In the genomic region with DNA sequence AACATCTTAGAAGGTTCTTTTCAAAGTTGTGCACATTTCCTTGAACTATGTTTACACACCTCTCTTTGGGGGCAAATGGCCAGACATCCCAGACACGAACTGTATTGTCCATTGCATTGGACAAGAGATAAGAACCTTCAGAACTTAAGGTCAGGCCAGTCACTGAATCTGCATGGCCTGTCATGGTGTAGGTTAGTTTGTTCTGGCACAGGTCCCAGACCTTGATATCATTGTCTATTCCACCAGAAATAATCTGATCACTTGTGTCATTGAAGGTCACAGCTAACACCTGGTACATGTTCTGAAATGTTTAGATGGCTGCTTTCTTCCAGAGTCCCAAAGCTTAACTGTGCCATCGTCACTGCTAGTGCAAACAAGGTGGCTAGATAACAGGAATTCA, we compare ENCODE assay signal across 16 cellular contexts. TPM values are rescaled to one million over a fixed set of nuclear protein-coding genes. Genes with fewer than 3 reads are reported as not detected.
"Had no signal": no experiment of that assay in that cellular context is flagged by ENCODE, and none has a peak within 500 bp of the region (broad histone marks: within the 10 kb centered on the region; RNA-seq: fewer than 3 reads in every experiment).

No MANE protein-coding gene starts in this region.

- DNase-seq: activated CD4-positive, alpha-beta memory T cell treated with anti-CD3 and anti-CD28 coated beads, Interleukin-2, amount 10 ng/mL, durations not matched to agents 7 days and 5 days; activated CD4-positive, alpha-beta T cell treated with anti-CD3 and anti-CD28 coated beads for 4 hours; activated effector memory CD4-positive, alpha-beta T cell treated with Interleukin-2 at 50 U/mL for 16 hours; activated naive CD4-positive, alpha-beta T cell treated with anti-CD3 and anti-CD28 coated beads, Interleukin-2, amount 50 U/mL, for 16 hours; activated T-cell treated with anti-CD3 and anti-CD28 coated beads, Interleukin-2, amount 50 U/mL, for 24 hours; adrenal gland; endodermal cell; gastrocnemius medialis; heart left ventricle; immature natural killer cell; left cardiac atrium; midbrain; naive B cell; stimulated activated naive CD8-positive, alpha-beta T cell treated with anti-CD3 and anti-CD28 coated beads, Interleukin-15, amount 100 ng/mL, for 72 hours had no signal

- ATAC-seq: gastrocnemius medialis; heart left ventricle; left cardiac atrium; sciatic nerve; stimulated activated naive CD8-positive, alpha-beta T cell treated with anti-CD3 and anti-CD28 coated beads, Interleukin-15, amount 100 ng/mL, for 72 hours had no signal

RNA-seq across cellular contexts. Expression of gene KCNAB1, which starts 55.7 kb away (rescaled TPM):
- total RNA-seq: activated CD4-positive, alpha-beta memory T cell treated with anti-CD3 and anti-CD28 coated beads, Interleukin-2, amount 10 ng/mL, durations not matched to agents 7 days and 5 days; epithelial cell of proximal tubule had no signal
